1 cellular context compared by ENCODE assay signal in genomic region chr6:156994215-156995076, GRCh38.
TF ChIP-seq lines count a peak whose summit lies in the region.

No MANE protein-coding gene starts in this region.

TF ChIP-seq in GM12878, 131 proteins besides CTCF, POLR2A, EP300 and RAD21 (continued from another document):
- no peak for TF ChIP-seq ZNF687 (IDR thresholded peaks at IDR 0.05)
- TF ChIP-seq USF2 (IDR thresholded peaks at IDR 0.05; ENCODE audit: borderline replicate concordance, low read depth, low read length) = no peak
- TF ChIP-seq ZNF207 (IDR thresholded peaks at IDR 0.05; ENCODE audit: borderline replicate concordance) = no peak
- no peak for TF ChIP-seq MLLT1 (IDR thresholded peaks at IDR 0.05)
- TF ChIP-seq SMARCA5 (IDR thresholded peaks at IDR 0.05) = no peak
- no peak for TF ChIP-seq FOXK2 (IDR thresholded peaks at IDR 0.05)
- no peak for TF ChIP-seq POU2F2 (IDR thresholded peaks at IDR 0.05; ENCODE audit: borderline replicate concordance, low read depth, low read length)
- no peak for TF ChIP-seq CREB1 (IDR thresholded peaks at IDR 0.05; ENCODE audit: low read depth)
- TF ChIP-seq SMAD1 (IDR thresholded peaks at IDR 0.05; ENCODE audit: low read depth, partially characterized antibody) = no peak
- no peak for TF ChIP-seq EGR1 (IDR thresholded peaks at IDR 0.05; ENCODE audit: borderline replicate concordance in 1 of 2, low read depth in 2 of 2, low read length in 2 of 2)
- no peak for TF ChIP-seq CEBPZ (IDR thresholded peaks at IDR 0.05; ENCODE audit: low read depth, low read length)
- TF ChIP-seq IRF3 (IDR thresholded peaks at IDR 0.05) = no peak
- TF ChIP-seq CHD4 (IDR thresholded peaks at IDR 0.05) = no peak
- TF ChIP-seq USF1 (IDR thresholded peaks at IDR 0.05; ENCODE audit: borderline replicate concordance, extremely low read length, insufficient read depth, low read depth, low read length) = no peak
- TF ChIP-seq TCF12 (IDR thresholded peaks at IDR 0.05; ENCODE audit: low read depth, low read length) = no peak
- TF ChIP-seq CBX5 (IDR thresholded peaks at IDR 0.05; ENCODE audit: low read depth) = no peak
- TF ChIP-seq LARP7 (IDR thresholded peaks at IDR 0.05) = no peak
